In the genomic region with DNA sequence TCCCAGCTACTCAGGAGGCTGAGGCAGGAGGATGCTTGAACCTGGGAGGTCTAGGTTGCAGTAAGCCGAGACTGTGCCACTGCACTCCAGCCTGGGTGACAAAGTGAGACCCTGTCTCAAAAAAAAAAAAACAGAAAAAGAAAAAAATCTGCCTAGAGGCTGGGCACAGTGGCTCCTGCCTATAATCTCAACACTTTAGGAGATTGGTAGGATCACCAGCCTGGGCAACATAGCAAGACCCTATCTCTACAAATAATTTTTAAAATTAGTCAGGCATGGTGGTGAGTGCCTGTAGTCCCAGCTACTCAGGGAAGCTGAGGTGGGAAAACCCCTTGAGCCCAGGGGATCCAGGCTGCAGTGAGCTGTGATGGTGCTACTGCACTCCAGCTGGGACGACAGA, we compare ENCODE assay signal across 27 cellular contexts. TPM values are rescaled to one million over a fixed set of nuclear protein-coding genes. Genes with fewer than 3 reads are reported as not detected.
A peak's percentile ranks its signal among the peaks of the same experiment; 100 is the strongest.
DNase-seq lines count a peak whose midpoint lies in the region; ATAC-seq and TF ChIP-seq lines count a peak whose summit lies in the region.
"Had no signal": no experiment of that assay in that cellular context is flagged by ENCODE, and none has a peak within 500 bp of the region (broad histone marks: within the 10 kb centered on the region; RNA-seq: fewer than 3 reads in every experiment).

No MANE protein-coding gene starts in this region.

- CTCF ChIA-PET in RWPE1 (lab: Yijun Ruan, JAX) = interaction anchor here (0.7 kb wide), 1 partner anchor 296 kb away, joined by 4 read pairs; no protein-coding TSS in a partner anchor

- ATAC-seq in lower lobe of right lung (no peak), GM18909 (IDR thresholded peaks at IDR 0.05; ENCODE audit: poor library complexity, unreplicated experiment) (no peak), HG02610 (IDR thresholded peaks at IDR 0.05; ENCODE audit: unreplicated experiment) (no peak)
- ATAC-seq: activated CD4-positive, alpha-beta T cell treated with anti-CD3 and anti-CD28 coated beads for 36 hours; activated T-cell treated with anti-CD3 and anti-CD28 coated beads, Interleukin-2, amount 50 U/mL, for 4 hours; natural killer cell; stimulated activated effector memory CD8-positive, alpha-beta T cell treated with anti-CD3 and anti-CD28 coated beads, Interleukin-12 subunit alpha, Interleukin-12 subunit beta, amount 100 ng/mL, for 72 hours had no signal

- POLR2A ChIA-PET in RWPE1 (lab: Yijun Ruan, JAX; ENCODE audit: low non-redundant PET) = interaction anchor here (0.7 kb wide), 1 partner anchor 26 kb away, joined by 3 read pairs; no protein-coding TSS in a partner anchor

- H3K27ac ChIP-seq in RWPE1 (peak overlapping the region; percentile 83), cingulate gyrus (ENCODE audit: low read depth, low read length) (peak overlapping the region; percentile 99), lower lobe of right lung (peak overlapping the region; percentile 21), suprapubic skin (peak overlapping the region; percentile 88), ovary (peak overlapping the region in 1 of 2 donors; percentile 90)
- H3K27ac ChIP-seq: HL-60 had no signal

- H3K9me3 ChIP-seq in lower lobe of right lung (no peaks in the 10 kb centered on the region), suprapubic skin (no peaks in the 10 kb centered on the region), ovary (no peaks in the 10 kb centered on the region)
- H3K9me3 ChIP-seq: tibial artery had no signal

- 93% methylated on average over 2 of the region's 2 CpGs for WGBS in suprapubic skin
- 94 to 97% (median 97%) methylated on average over 2 of the region's 2 CpGs for WGBS in ovary, 3 donors

- H3K4me3 ChIP-seq in lower lobe of right lung (no peak overlapping the region), suprapubic skin (no peak overlapping the region), ovary (no peak overlapping the region)
- H3K4me3 ChIP-seq: skin epidermis, tibial artery had no signal

- no peaks in the 10 kb centered on the region for H3K36me3 ChIP-seq in lower lobe of right lung
- no peaks in the 10 kb centered on the region for H3K36me3 ChIP-seq in suprapubic skin
- no peaks in the 10 kb centered on the region for H3K36me3 ChIP-seq in ovary
- H3K36me3 ChIP-seq: tibial artery had no signal

- no peak for TF ChIP-seq POLR2A in suprapubic skin (IDR thresholded peaks at IDR 0.05)
- no peak for TF ChIP-seq POLR2A in ovary (IDR thresholded peaks at IDR 0.05)

- TF ChIP-seq CTCF in RWPE1 (conservative IDR thresholded peaks at IDR 0.05; ENCODE audit: low read depth) (no peak), lower lobe of right lung (IDR thresholded peaks at IDR 0.05) (no peak), suprapubic skin (IDR thresholded peaks at IDR 0.05) (no peak), ovary (IDR thresholded peaks at IDR 0.05) (no peak)

- intact Hi-C loops in lower lobe of right lung (cut with DNase I) = no loop called here
- intact Hi-C loops in ovary (cut with DNase I) = loop anchor here in 2 of 4 donors (5.0 to 10.0 kb wide), 2 partner anchors 40 to 53 kb away; no protein-coding TSS in a partner anchor

- H3K4me1 ChIP-seq in lower lobe of right lung (peaks cover 73% of the 10 kb centered on the region), suprapubic skin (peaks cover 69% of the 10 kb centered on the region), ovary (ENCODE audit: insufficient read depth) (peaks cover 12% of the 10 kb centered on the region)

- TF ChIP-seq EP300 in suprapubic skin (IDR thresholded peaks at IDR 0.05) = no peak
- TF ChIP-seq EP300 in ovary (IDR thresholded peaks at IDR 0.05) = no peak

- DNase-seq in RWPE1 (ENCODE audit: low spot score) (no peak), lower lobe of right lung (no peak), suprapubic skin (ENCODE audit: low spot score in 2 of 2) (no peak), ovary (no peak), glomerular visceral epithelial cell (ENCODE audit: extremely low spot score) (no peak)
- DNase-seq: activated CD4-positive, alpha-beta T cell treated with anti-CD3 and anti-CD28 coated beads for 36 hours; activated naive CD4-positive, alpha-beta T cell treated with anti-CD3 and anti-CD28 coated beads, Interleukin-2, amount 10 ng/mL, durations not matched to agents 7 days and 5 days; activated T-cell treated with anti-CD3 and anti-CD28 coated beads, Interleukin-2, amount 50 U/mL, for 4 hours; anterior cingulate cortex; DND-41; effector CD4-positive, alpha-beta T cell; erythroblast; GOT3; kidney; natural killer cell; NCI-H187 treated with DMSO at 0.1 percent for 48 hours; NCI-H2227 treated with DMSO at 0.1 percent for 48 hours; NCI-H748 treated with DMSO at 0.1 percent for 48 hours; SIG-M5; stimulated activated CD4-positive, alpha-beta T cell treated with anti-CD3 and anti-CD28 coated beads, Interleukin-1b, Interleukin-23, amount 100 ng/mL, for 48 hours; tibial artery had no signal

- no peaks in the 10 kb centered on the region for H3K27me3 ChIP-seq in lower lobe of right lung (ENCODE audit: low read depth)
- H3K27me3 ChIP-seq in suprapubic skin = no peaks in the 10 kb centered on the region
- no peaks in the 10 kb centered on the region for H3K27me3 ChIP-seq in ovary
- H3K27me3 ChIP-seq: tibial artery had no signal

RNA-seq across cellular contexts. Expression of gene CUEDC1, which starts 17.7 kb away (rescaled TPM):
- total RNA-seq in lower lobe of right lung = 42.8 TPM
- total RNA-seq in suprapubic skin = 10 to 100 TPM in 2 of 4 donors, 1 to 10 TPM in 2; 5.1 to 34.2 (median 12.8) TPM
- total RNA-seq in ovary = 10 to 100 TPM in 6 of 7 donors, 1 to 10 TPM in 1; 6.7 to 30.2 (median 22.9) TPM
- 10 to 100 TPM; 14.2 to 18.6 TPM for polyA plus RNA-seq in ovary

RNA-seq across cellular contexts. Expression of gene VEZF1, which starts 50.6 kb away (rescaled TPM):
- total RNA-seq in lower lobe of right lung (73.5 TPM), suprapubic skin (10 to 100 TPM; 45.3 to 76.0 (median 63.7) TPM), ovary (10 to 100 TPM; 58.6 to 83.5 (median 72.4) TPM)
- 10 to 100 TPM; 31.6 to 70.2 TPM for polyA plus RNA-seq in ovary
